Comparison of ENCODE assay signal across 8 cellular contexts in the genomic region with DNA sequence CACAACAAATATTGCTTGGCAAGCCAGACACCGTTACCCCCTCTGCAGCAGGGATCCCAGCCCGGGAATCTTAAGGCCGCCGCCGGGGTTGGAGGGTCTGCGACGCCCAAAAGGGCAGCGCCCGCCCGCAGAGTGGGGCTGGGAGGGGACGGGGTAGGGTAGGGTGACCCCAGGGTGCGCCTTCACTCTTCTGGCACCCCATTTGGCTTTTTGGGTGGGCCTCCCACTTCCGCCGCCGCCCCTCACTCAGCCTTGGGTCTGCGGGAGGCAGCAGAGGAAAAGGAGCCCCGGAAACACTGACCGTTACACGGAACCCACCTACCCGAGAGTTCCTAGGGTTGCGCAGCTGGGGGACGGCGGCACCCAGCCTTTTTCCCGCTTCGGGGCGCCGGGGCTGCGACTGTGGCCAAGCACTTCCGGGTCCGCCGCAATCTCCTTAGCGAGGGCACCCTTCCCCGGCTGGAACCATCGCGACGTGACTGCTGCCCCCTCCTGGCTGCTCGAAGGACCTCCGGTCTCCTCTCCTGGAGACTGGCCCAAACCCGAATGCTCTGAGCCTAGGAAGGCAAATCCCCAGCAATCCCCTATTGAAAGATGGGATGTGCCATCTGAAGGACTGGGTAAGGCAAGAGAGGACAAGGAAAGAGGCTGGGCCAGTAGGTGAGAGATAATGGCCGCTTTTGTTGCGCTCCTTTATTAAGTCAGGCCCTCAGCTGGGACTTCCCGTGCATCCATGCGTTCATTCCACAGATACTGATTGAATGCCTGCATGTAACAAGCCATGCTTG. TPM values are rescaled to one million over a fixed set of nuclear protein-coding genes. Genes with fewer than 3 reads are reported as not detected.
DNase-seq lines count a peak whose midpoint lies in the region; ATAC-seq and TF ChIP-seq lines count a peak whose summit lies in the region.

PIGC (minus strand) TSS at position 404 of the 788 bp plus-strand sequence. CDS start 1,447 bp downstream, outside the sequence.

- CTCF ChIA-PET in activated B cell treated with CpG ODN at 0.5 μM for 24 hours (lab: Charles Lee) = interaction anchor here (0.6 to 4.3 kb wide), 13 partner anchors 9 to 460 kb away, joined by 3 to 49 read pairs (median 4); no protein-coding TSS in a partner anchor

- POLR2A ChIA-PET in activated B cell treated with CpG ODN at 0.5 μM for 24 hours (lab: Charles Lee) = interaction anchor here (0.5 to 1.8 kb wide), 4 partner anchors 45 to 1763 kb away, joined by 3 to 4 read pairs (median 3); no protein-coding TSS in a partner anchor

- peaks cover 15% of the 10 kb centered on the region for H3K36me3 Mint-ChIP-seq in activated B cell treated with CpG ODN at 0.5 μM for 24 hours (ENCODE audit: low read depth)

- in situ Hi-C loops in GM18951 (cut with MboI; ENCODE audit: low sequenced_read_pairs, unreplicated experiment) = no loop called here

- H3K4me1 Mint-ChIP-seq in activated B cell treated with CpG ODN at 0.5 μM for 24 hours = peaks cover 36% of the 10 kb centered on the region

- peak within 1 kb of the TSS; percentile 84 for H3K27ac Mint-ChIP-seq in activated B cell treated with CpG ODN at 0.5 μM for 24 hours

- H3K27me3 Mint-ChIP-seq in activated B cell treated with CpG ODN at 0.5 μM for 24 hours = no peaks in the 10 kb centered on the region

- TF ChIP-seq CTCF in AG09319 (IDR thresholded peaks at IDR 0.05; ENCODE audit: low read depth, low read length) = peak; percentile 95
- TF ChIP-seq CTCF in activated B cell treated with CpG ODN at 0.5 μM for 24 hours (IDR thresholded peaks at IDR 0.05) = no peak

- DNase-seq in AG09319 (ENCODE audit: extremely low read depth, low read depth) (peak; percentile 64), NCI-H345 (lab: John Stamatoyannopoulos, UW) (peak; percentile 92), activated B cell treated with CpG ODN at 0.5 μM for 24 hours (peak; percentile 80), caudate nucleus (lab: John Stamatoyannopoulos, UW) (peak in 60 of 61 donors; percentile 28 to 91 (median 80)), islet precursor cell (peak; percentile 91)
- DNase-seq in stimulated activated CD4-positive, alpha-beta T cell treated with anti-CD3 and anti-CD28 coated beads, Interleukin-12 subunit alpha, Interleukin-12 subunit beta, amount 100 ng/mL, for 48 hours (ENCODE audit: low read depth in 2 of 3, low spot score in 1 of 3) = peak; percentile 87 to 94 (median 91)

- peak within 1 kb of the TSS; percentile 90 for H3K4me3 Mint-ChIP-seq in activated B cell treated with CpG ODN at 0.5 μM for 24 hours

- ATAC-seq in HG03196 (IDR thresholded peaks at IDR 0.05; ENCODE audit: unreplicated experiment) (peak; percentile 99), activated B cell treated with CpG ODN at 0.5 μM for 24 hours (ENCODE audit: low read depth) (peak; percentile 99)

- peak within 1 kb of the TSS; percentile 39 for H3K27ac ChIP-seq in caudate nucleus (ENCODE audit: low read depth, low read length)

- TF ChIP-seq POLR2A in GM18951 (IDR thresholded peaks at IDR 0.05; ENCODE audit: extremely low read depth, insufficient read depth, insufficient read length) = peak; percentile 74

- intact Hi-C loops in activated B cell treated with CpG ODN at 0.5 μM for 24 hours (cut with micrococcal nuclease) = loop anchor here (1.0 to 5.0 kb wide), 9 partner anchors 15 to 663 kb away; partner anchors contain the start of gene METTL13

- H3K9me3 Mint-ChIP-seq in activated B cell treated with CpG ODN at 0.5 μM for 24 hours = no peaks in the 10 kb centered on the region

RNA-seq across cellular contexts. Expression of gene PIGC, which starts in this region (rescaled TPM):
- 24.2 TPM in 2 replicates for total RNA-seq in activated B cell treated with CpG ODN at 0.5 μM for 24 hours

Comparison
In these comparisons a context has a peak if more than half of its experiments do, and no peak if none do; other contexts are left out.
1. Peak in every context shown above with its lines: DNase-seq, ATAC-seq and H3K27ac ChIP-seq.